Comparison of ENCODE assay signal across 12 cellular contexts in genomic region chr1:40838045-40838979, GRCh38. TPM values are rescaled to one million over a fixed set of nuclear protein-coding genes. Genes with fewer than 3 reads are reported as not detected.
"Had no signal": no experiment of that assay in that cellular context is flagged by ENCODE, and none has a peak within 500 bp of the region (broad histone marks: within the 10 kb centered on the region; RNA-seq: fewer than 3 reads in every experiment).

No MANE protein-coding gene starts in this region.

- FAIRE-seq: keratinocyte had no signal

- H3K4me3 ChIP-seq: gastroesophageal sphincter, heart right ventricle, tibial artery had no signal

- H3K4me1 ChIP-seq: gastroesophageal sphincter, heart right ventricle, tibial artery had no signal

- H3K9me3 ChIP-seq: gastroesophageal sphincter had no signal

- H3K4me3 Mint-ChIP-seq: activated T-helper 1 cell treated with anti-CD3 and anti-CD28 coated beads, Interleukin-12 subunit alpha, Interleukin-12 subunit beta, Interleukin-2, Interleukin-4 antibody, amounts not matched to agents 30 ng/mL and 10 ng/mL and 1 ng/mL, durations not matched to agents 14 hours and 24 hours and 36 hours; nephron had no signal

- H3K27ac ChIP-seq: gastroesophageal sphincter, heart right ventricle, tibial artery had no signal

- H3K27me3 ChIP-seq: gastroesophageal sphincter, tibial artery had no signal

- DNase-seq: activated CD4-positive, alpha-beta T cell treated with anti-CD3 and anti-CD28 coated beads, Interleukin-2, amount 50 U/mL, for 1 hour; activated CD8-positive, alpha-beta memory T cell treated with anti-CD3 and anti-CD28 coated beads for 24 hours; cerebellar nuclear complex; heart right ventricle; stimulated activated CD4-positive, alpha-beta T cell treated with anti-CD3 and anti-CD28 coated beads, Interleukin-12 subunit alpha, Interleukin-12 subunit beta, amount 100 ng/mL, for 4 hours; stimulated activated CD4-positive, alpha-beta T cell treated with anti-CD3 and anti-CD28 coated beads, Interleukin-2, amount 100 ng/mL, for 24 hours; tibial artery had no signal

- H3K36me3 ChIP-seq: heart right ventricle had no signal

RNA-seq across cellular contexts. Expression of gene KCNQ4, which starts 54.7 kb away (rescaled TPM):
- total RNA-seq: dermis microvascular lymphatic vessel endothelial cell had no signal
- polyA plus RNA-seq: keratinocyte had no signal
